ENCODE assay signal across 1 cellular context in the genomic region with DNA sequence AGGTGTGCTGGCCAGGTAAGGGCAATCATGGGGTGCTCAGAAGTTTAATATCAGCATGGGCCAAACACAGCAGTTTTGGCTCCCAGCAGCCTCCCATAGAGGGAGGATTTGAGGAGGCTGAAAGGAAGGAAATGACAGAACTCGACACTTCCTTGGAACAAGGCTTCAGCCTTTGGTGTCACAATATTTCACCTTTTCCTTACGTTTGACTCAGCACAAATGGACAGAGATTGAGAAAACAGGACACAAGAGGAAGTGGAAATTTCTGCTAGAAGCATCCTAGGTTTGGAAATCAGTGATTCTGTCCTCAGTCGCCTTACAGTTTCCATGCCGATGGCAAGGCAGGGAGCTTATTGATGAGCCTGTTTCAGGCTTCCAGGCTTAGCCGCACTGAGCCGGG.
A peak's percentile ranks its signal among the peaks of the same experiment; 100 is the strongest.
TF ChIP-seq lines count a peak whose summit lies in the region.

No MANE protein-coding gene starts in this region.

TF ChIP-seq in liver, 16 proteins besides CTCF, POLR2A, EP300 and RAD21 (continued from another document):
- TF ChIP-seq, protein P1, sequence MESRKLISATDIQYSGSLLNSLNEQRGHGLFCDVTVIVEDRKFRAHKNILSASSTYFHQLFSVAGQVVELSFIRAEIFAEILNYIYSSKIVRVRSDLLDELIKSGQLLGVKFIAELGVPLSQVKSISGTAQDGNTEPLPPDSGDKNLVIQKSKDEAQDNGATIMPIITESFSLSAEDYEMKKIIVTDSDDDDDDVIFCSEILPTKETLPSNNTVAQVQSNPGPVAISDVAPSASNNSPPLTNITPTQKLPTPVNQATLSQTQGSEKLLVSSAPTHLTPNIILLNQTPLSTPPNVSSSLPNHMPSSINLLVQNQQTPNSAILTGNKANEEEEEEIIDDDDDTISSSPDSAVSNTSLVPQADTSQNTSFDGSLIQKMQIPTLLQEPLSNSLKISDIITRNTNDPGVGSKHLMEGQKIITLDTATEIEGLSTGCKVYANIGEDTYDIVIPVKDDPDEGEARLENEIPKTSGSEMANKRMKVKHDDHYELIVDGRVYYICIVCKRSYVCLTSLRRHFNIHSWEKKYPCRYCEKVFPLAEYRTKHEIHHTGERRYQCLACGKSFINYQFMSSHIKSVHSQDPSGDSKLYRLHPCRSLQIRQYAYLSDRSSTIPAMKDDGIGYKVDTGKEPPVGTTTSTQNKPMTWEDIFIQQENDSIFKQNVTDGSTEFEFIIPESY (IDR thresholded peaks at IDR 0.05): no peak
- no peak for TF ChIP-seq JUND (IDR thresholded peaks at IDR 0.05)
- peak in 1 of 2 donors; percentile 7 for TF ChIP-seq RXRA (IDR thresholded peaks at IDR 0.05)
- TF ChIP-seq HNF4A (conservative IDR thresholded peaks at IDR 0.05): no peak
- no peak for TF ChIP-seq EGR1 (IDR thresholded peaks at IDR 0.05; ENCODE audit: low read depth in 2 of 2)
- no peak for TF ChIP-seq SP1 (IDR thresholded peaks at IDR 0.05)
- no peak for TF ChIP-seq TAF1 (conservative IDR thresholded peaks at IDR 0.05)
- TF ChIP-seq, protein P2, sequence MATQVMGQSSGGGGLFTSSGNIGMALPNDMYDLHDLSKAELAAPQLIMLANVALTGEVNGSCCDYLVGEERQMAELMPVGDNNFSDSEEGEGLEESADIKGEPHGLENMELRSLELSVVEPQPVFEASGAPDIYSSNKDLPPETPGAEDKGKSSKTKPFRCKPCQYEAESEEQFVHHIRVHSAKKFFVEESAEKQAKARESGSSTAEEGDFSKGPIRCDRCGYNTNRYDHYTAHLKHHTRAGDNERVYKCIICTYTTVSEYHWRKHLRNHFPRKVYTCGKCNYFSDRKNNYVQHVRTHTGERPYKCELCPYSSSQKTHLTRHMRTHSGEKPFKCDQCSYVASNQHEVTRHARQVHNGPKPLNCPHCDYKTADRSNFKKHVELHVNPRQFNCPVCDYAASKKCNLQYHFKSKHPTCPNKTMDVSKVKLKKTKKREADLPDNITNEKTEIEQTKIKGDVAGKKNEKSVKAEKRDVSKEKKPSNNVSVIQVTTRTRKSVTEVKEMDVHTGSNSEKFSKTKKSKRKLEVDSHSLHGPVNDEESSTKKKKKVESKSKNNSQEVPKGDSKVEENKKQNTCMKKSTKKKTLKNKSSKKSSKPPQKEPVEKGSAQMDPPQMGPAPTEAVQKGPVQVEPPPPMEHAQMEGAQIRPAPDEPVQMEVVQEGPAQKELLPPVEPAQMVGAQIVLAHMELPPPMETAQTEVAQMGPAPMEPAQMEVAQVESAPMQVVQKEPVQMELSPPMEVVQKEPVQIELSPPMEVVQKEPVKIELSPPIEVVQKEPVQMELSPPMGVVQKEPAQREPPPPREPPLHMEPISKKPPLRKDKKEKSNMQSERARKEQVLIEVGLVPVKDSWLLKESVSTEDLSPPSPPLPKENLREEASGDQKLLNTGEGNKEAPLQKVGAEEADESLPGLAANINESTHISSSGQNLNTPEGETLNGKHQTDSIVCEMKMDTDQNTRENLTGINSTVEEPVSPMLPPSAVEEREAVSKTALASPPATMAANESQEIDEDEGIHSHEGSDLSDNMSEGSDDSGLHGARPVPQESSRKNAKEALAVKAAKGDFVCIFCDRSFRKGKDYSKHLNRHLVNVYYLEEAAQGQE (IDR thresholded peaks at IDR 0.05): no peak
- TF ChIP-seq FOXA1 (IDR thresholded peaks at IDR 0.05): no peak
TF ChIP-seq in liver: peak in this region for 3.
